Comparison of ENCODE assay signal across 9 cellular contexts in the genomic region with DNA sequence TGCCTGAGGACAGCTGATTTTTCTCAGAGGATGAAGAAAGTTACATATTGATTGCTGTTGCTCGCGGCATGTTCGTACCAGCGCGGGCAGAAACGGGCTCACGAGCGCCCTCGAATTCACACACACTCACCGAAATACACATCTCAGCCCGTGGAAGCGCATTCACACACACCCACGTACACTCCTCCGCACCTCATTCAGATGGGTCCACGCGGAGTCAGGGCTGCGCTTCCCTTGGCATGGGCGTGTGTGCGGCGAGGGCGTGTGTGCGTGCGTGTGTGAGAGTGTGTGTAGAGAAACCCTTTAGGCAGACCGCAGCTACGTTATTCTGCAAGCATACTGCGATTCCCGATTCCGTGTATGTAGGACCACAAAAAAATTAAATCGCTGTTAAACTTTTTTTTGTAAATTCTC. TPM values are rescaled to one million over a fixed set of nuclear protein-coding genes. Genes with fewer than 3 reads are reported as not detected.
DNase-seq lines count a peak whose midpoint lies in the region; ATAC-seq and TF ChIP-seq lines count a peak whose summit lies in the region.
"Had no signal": no experiment of that assay in that cellular context is flagged by ENCODE, and none has a peak within 500 bp of the region (broad histone marks: within the 10 kb centered on the region; RNA-seq: fewer than 3 reads in every experiment).

No MANE protein-coding gene starts in this region.

- TF ChIP-seq CTCF in activated B cell treated with CpG ODN at 0.5 μM for 24 hours (IDR thresholded peaks at IDR 0.05) (no peak), progenitor cell of endocrine pancreas (IDR thresholded peaks at IDR 0.05; ENCODE audit: unreplicated experiment) (peak; percentile 25), mucosa of descending colon (IDR thresholded peaks at IDR 0.05) (no peak)

- DNase-seq in activated B cell treated with CpG ODN at 0.5 μM for 24 hours (no peak), head of caudate nucleus (peak; percentile 59 to 90 (median 76)), progenitor cell of endocrine pancreas (ENCODE audit: low spot score, unreplicated experiment) (no peak), mucosa of descending colon (no peak), GM19238 (ENCODE audit: insufficient read length, low spot score) (no peak)

- CTCF ChIA-PET in activated B cell treated with CpG ODN at 0.5 μM for 24 hours (lab: Charles Lee) = no interaction called here

- no peaks in the 10 kb centered on the region for H3K36me3 ChIP-seq in mucosa of descending colon (ENCODE audit: low read depth)

- H3K36me3 Mint-ChIP-seq in activated B cell treated with CpG ODN at 0.5 μM for 24 hours (ENCODE audit: low read depth) (no peaks in the 10 kb centered on the region), progenitor cell of endocrine pancreas (ENCODE audit: insufficient read depth) (peaks cover 4% of the 10 kb centered on the region)

- intact Hi-C loops in activated B cell treated with CpG ODN at 0.5 μM for 24 hours (cut with micrococcal nuclease) = no loop called here
- intact Hi-C loops in head of caudate nucleus (cut with DNase I) = loop anchor here (2.0 kb wide), 1 partner anchor 229 kb away; no protein-coding TSS in a partner anchor
- intact Hi-C loops in mucosa of descending colon (cut with DNase I, micrococcal nuclease) = no loop called here

- ATAC-seq in activated B cell treated with CpG ODN at 0.5 μM for 24 hours (ENCODE audit: low read depth) (no peak), mucosa of descending colon (no peak), HG03342 (IDR thresholded peaks at IDR 0.05; ENCODE audit: unreplicated experiment) (no peak), GM21825 (IDR thresholded peaks at IDR 0.05; ENCODE audit: unreplicated experiment) (no peak)

- H3K9me3 ChIP-seq in mucosa of descending colon = peaks cover 14% of the 10 kb centered on the region

- POLR2A ChIA-PET in activated B cell treated with CpG ODN at 0.5 μM for 24 hours (lab: Charles Lee) = no interaction called here

- peak overlapping the region; percentile 76 for H3K4me3 Mint-ChIP-seq in activated B cell treated with CpG ODN at 0.5 μM for 24 hours
- peak overlapping the region; percentile 85 for H3K4me3 Mint-ChIP-seq in progenitor cell of endocrine pancreas (ENCODE audit: low read depth)

- peaks cover 60% of the 10 kb centered on the region for H3K27me3 Mint-ChIP-seq in activated B cell treated with CpG ODN at 0.5 μM for 24 hours
- H3K27me3 Mint-ChIP-seq in progenitor cell of endocrine pancreas = peaks cover 25% of the 10 kb centered on the region

- H3K4me1 Mint-ChIP-seq in activated B cell treated with CpG ODN at 0.5 μM for 24 hours (peaks cover 37% of the 10 kb centered on the region), progenitor cell of endocrine pancreas (ENCODE audit: low read depth) (peaks cover 17% of the 10 kb centered on the region)

- H3K27ac Mint-ChIP-seq in activated B cell treated with CpG ODN at 0.5 μM for 24 hours = no peak overlapping the region
- H3K27ac Mint-ChIP-seq in progenitor cell of endocrine pancreas = peak overlapping the region; percentile 63

- peaks cover 6% of the 10 kb centered on the region for H3K4me1 ChIP-seq in mucosa of descending colon (ENCODE audit: low read depth)

- H3K9me3 Mint-ChIP-seq in activated B cell treated with CpG ODN at 0.5 μM for 24 hours = no peaks in the 10 kb centered on the region
- H3K9me3 Mint-ChIP-seq in progenitor cell of endocrine pancreas (ENCODE audit: low read depth) = no peaks in the 10 kb centered on the region

- peak overlapping the region; percentile 43 for H3K4me3 ChIP-seq in GM08714 (ENCODE audit: low read length)
- no peak overlapping the region for H3K4me3 ChIP-seq in mucosa of descending colon

RNA-seq across cellular contexts. Expression of a gene that starts 2.1 kb away (rescaled TPM):
- total RNA-seq in activated B cell treated with CpG ODN at 0.5 μM for 24 hours (not detected in 2 replicates), progenitor cell of endocrine pancreas (17.5 and 18.9 TPM in 2 replicates), mucosa of descending colon (1 to 10 TPM in 2 of 3 donors, under 1 TPM in 1; 0.93 to 4.8 (median 1.1) TPM)
- total RNA-seq: activated CD8-positive, alpha-beta memory T cell treated with anti-CD3 and anti-CD28 coated beads for 36 hours had no signal

Comparison
In these comparisons a context has a peak if more than half of its experiments do, and no peak if none do; other contexts are left out.
1. DNase-seq: peak in head of caudate nucleus (42 of 42); none in activated B cell treated with CpG ODN at 0.5 μM for 24 hours (single experiment), progenitor cell of endocrine pancreas (single experiment), mucosa of descending colon (0 of 3) and GM19238 (single experiment).